ENCODE assay signal across 24 cellular contexts in genomic region chrX:24547961-24548360, GRCh38.
"Had no signal": no experiment of that assay in that cellular context is flagged by ENCODE, and none has a peak within 500 bp of the region (broad histone marks: within the 10 kb centered on the region; RNA-seq: fewer than 3 reads in every experiment).

No MANE protein-coding gene starts in this region.

- H3K36me3 ChIP-seq: colonic mucosa, esophagus squamous epithelium, gastrocnemius medialis, heart right ventricle, left lung, lower lobe of right lung had no signal

- H3K9me3 Mint-ChIP-seq: dendritic cell treated with granulocyte-macrophage colony-stimulating factor and Interleukin-4, amounts not matched to agents 40 ng/mL and 50 ng/mL, for 4 days; mesothelial cell of epicardium had no signal

- ATAC-seq: esophagus mucosa, gastrocnemius medialis, heart right ventricle, left cardiac atrium, left lung, left ventricle myocardium superior, lower lobe of right lung, mucosa of descending colon had no signal

- H3K27ac Mint-ChIP-seq: dendritic cell treated with granulocyte-macrophage colony-stimulating factor and Interleukin-4, amounts not matched to agents 40 ng/mL and 50 ng/mL, for 4 days; mesothelial cell of epicardium; naive B cell had no signal

- H3K4me3 Mint-ChIP-seq: dendritic cell treated with granulocyte-macrophage colony-stimulating factor and Interleukin-4, amounts not matched to agents 40 ng/mL and 50 ng/mL, for 4 days; mesothelial cell of epicardium; naive B cell had no signal

- H3K27ac ChIP-seq: colonic mucosa, epithelial cell of prostate, esophagus squamous epithelium, gastrocnemius medialis, heart right ventricle, left lung, lower lobe of right lung had no signal

- H3K4me3 ChIP-seq: colonic mucosa, esophagus squamous epithelium, gastrocnemius medialis, heart right ventricle, left lung, lower lobe of right lung, mucosa of descending colon had no signal

- DNase-seq: colonic mucosa; cortex of kidney; effector memory CD4-positive, alpha-beta T cell; erythroblast; esophagus squamous epithelium; foreskin fibroblast; foreskin melanocyte; gastrocnemius medialis; glutamatergic neuron; head of caudate nucleus; heart right ventricle; hippocampal formation; left cardiac atrium; left lung; left ventricle myocardium superior; lower lobe of right lung; mesenchymal stem cell; mucosa of descending colon; naive B cell had no signal

- H3K4me1 ChIP-seq: colonic mucosa, gastrocnemius medialis, heart right ventricle, left lung, lower lobe of right lung had no signal

- H3K27me3 ChIP-seq: colonic mucosa, esophagus squamous epithelium, gastrocnemius medialis, left lung had no signal

- H3K9me3 ChIP-seq: colonic mucosa, esophagus squamous epithelium, gastrocnemius medialis, heart right ventricle, left lung, lower lobe of right lung, mucosa of descending colon had no signal

- H3K27me3 Mint-ChIP-seq: dendritic cell treated with granulocyte-macrophage colony-stimulating factor and Interleukin-4, amounts not matched to agents 40 ng/mL and 50 ng/mL, for 4 days; naive B cell had no signal

- FAIRE-seq: keratinocyte had no signal
